In genomic region chr17:82457071-82457789, GRCh38 we compare ENCODE assay signal across 1 cellular context.
TF ChIP-seq lines count a peak whose summit lies in the region.

No MANE protein-coding gene starts in this region.

TF ChIP-seq in K562, 482 proteins besides CTCF, POLR2A, EP300 and RAD21 (continued from another document and continues in another):
- TF ChIP-seq ZNF395 (CRISPR knock-in tag; IDR thresholded peaks at IDR 0.05) (peak; percentile 66; the same call in 1 of the 2 replicates), GTF2F1 (IDR thresholded peaks at IDR 0.05; ENCODE audit: low read depth, low read length) (no peak), CEBPG (CRISPR knock-in tag; IDR thresholded peaks at IDR 0.05) (no peak), CEBPG (tag; conservative IDR thresholded peaks at IDR 0.05 in 1 of 2, IDR thresholded peaks at IDR 0.05 in 1 of 2) (0 out of 4 replicates have a peak, but pooled peaks of 1 of the 2 experiments have one; percentile 27), PHF20 (IDR thresholded peaks at IDR 0.05; ENCODE audit: partially characterized antibody) (no peak), ZNF347 (CRISPR knock-in tag; IDR thresholded peaks at IDR 0.05; ENCODE audit: low read depth) (no peak), ZEB2 (IDR thresholded peaks at IDR 0.05) (peak; percentile 49; the same call in 1 of the 2 replicates), DACH1 (IDR thresholded peaks at IDR 0.05; ENCODE audit: partially characterized antibody) (peak; percentile 13), E2F5 (CRISPR knock-in tag; IDR thresholded peaks at IDR 0.05) (no peak), EGR1 (conservative IDR thresholded peaks at IDR 0.05) (no peak), CC2D1A (IDR thresholded peaks at IDR 0.05) (no peak), ZNF512 (tag; IDR thresholded peaks at IDR 0.05) (no peak), CEBPB (tag; IDR thresholded peaks at IDR 0.05) (peak; percentile 90), KLF16 (IDR thresholded peaks at IDR 0.05) (no peak), ZNF584 (CRISPR knock-in tag; IDR thresholded peaks at IDR 0.05; ENCODE audit: low read depth) (no peak; the same call in 1 of the 2 replicates), RB1 (IDR thresholded peaks at IDR 0.05; ENCODE audit: low read depth) (0 out of 2 replicates have a peak, but pooled peaks have one; percentile 6), ETS1 (conservative IDR thresholded peaks at IDR 0.05; ENCODE audit: control insufficient read depth, low read depth, low read length) (no peak), SRSF7 (optimal IDR thresholded peaks at IDR 0.05; ENCODE audit: low read depth, low read length) (no peak), HMG20A (CRISPR knock-in tag; conservative IDR thresholded peaks at IDR 0.05) (no peak), FIP1L1 (IDR thresholded peaks at IDR 0.05; ENCODE audit: low read depth, low read length, poor library complexity, severe bottlenecking) (no peak), ZFPM2 (CRISPR knock-in tag; IDR thresholded peaks at IDR 0.05) (no peak), ZBTB26 (CRISPR knock-in tag; IDR thresholded peaks at IDR 0.05) (no peak), PYGO2 (tag; IDR thresholded peaks at IDR 0.05) (no peak), CSDE1 (IDR thresholded peaks at IDR 0.05) (no peak), SRF (CRISPR knock-in tag; IDR thresholded peaks at IDR 0.05) (0 out of 4 replicates have a peak, but pooled peaks of 1 of the 2 experiments have one; percentile 14), HDAC6 (IDR thresholded peaks at IDR 0.05; ENCODE audit: low read depth, low read length) (no peak), DIDO1 (tag; IDR thresholded peaks at IDR 0.05; ENCODE audit: low read depth) (no peak), ZNF280B (CRISPR knock-in tag; IDR thresholded peaks at IDR 0.05) (no peak), NKRF (IDR thresholded peaks at IDR 0.05; ENCODE audit: borderline replicate concordance) (no peak), KAT2B (IDR thresholded peaks at IDR 0.05; ENCODE audit: low read depth, low read length) (no peak), RERE (CRISPR knock-in tag; IDR thresholded peaks at IDR 0.05; ENCODE audit: borderline replicate concordance) (no peak), ZNF511 (CRISPR knock-in tag; IDR thresholded peaks at IDR 0.05) (no peak), RBM22 (IDR thresholded peaks at IDR 0.05; ENCODE audit: low read depth, low read length, poor library complexity, severe bottlenecking) (no peak), PRDM10 (IDR thresholded peaks at IDR 0.05; ENCODE audit: partially characterized antibody) (no peak)
